ENCODE assay signal across 8 cellular contexts in the genomic region with DNA sequence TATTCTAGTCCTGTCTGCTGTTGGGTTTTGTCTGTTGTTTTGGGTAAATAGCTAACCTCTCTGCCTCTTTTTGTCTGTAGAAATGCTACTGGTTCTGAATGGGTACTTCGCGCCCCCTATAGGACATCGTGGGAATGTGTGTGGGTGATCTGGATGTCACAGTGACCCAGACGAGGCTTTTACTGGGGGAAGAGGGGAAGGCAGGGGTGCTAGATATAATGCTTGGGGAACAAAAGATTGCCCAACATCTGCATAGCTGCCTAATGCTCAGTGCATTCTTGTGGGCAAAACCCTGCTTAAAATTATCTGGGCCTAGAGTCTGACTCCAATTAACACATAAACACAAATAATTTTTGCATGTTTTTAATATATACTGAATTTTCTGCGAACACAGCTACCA. TPM values are rescaled to one million over a fixed set of nuclear protein-coding genes. Genes with fewer than 3 reads are reported as not detected.
DNase-seq lines count a peak whose midpoint lies in the region; ATAC-seq and TF ChIP-seq lines count a peak whose summit lies in the region.

No MANE protein-coding gene starts in this region.

- H3K27ac ChIP-seq in colonic mucosa (no peak overlapping the region), lung (ENCODE audit: low read depth in 1 of 2, low read length in 1 of 2) (no peak overlapping the region)

- in situ Hi-C loops in GM13977 (cut with MboI; ENCODE audit: low pct_unique_long_range_greater_than_20kb, low sequenced_read_pairs, unreplicated experiment): loop anchor here (25.0 kb wide), 2 partner anchors 98 to 373 kb away; no protein-coding TSS in a partner anchor

- H3K9ac ChIP-seq in colonic mucosa (ENCODE audit: low read depth in 2 of 2, low read length in 2 of 2): no peak overlapping the region

- H3K27me3 ChIP-seq in colonic mucosa: no peaks in the 10 kb centered on the region
- H3K27me3 ChIP-seq in lung (ENCODE audit: control insufficient read depth, insufficient read depth): no peaks in the 10 kb centered on the region

- H3K9me3 ChIP-seq in colonic mucosa (no peaks in the 10 kb centered on the region), lung (ENCODE audit: control insufficient read depth in 2 of 2, insufficient read depth in 1 of 2, low read length in 1 of 2) (no peaks in the 10 kb centered on the region)

- TF ChIP-seq CTCF in GM13977 (IDR thresholded peaks at IDR 0.05; ENCODE audit: extremely low read depth, insufficient read depth, missing control alignments) (peak; percentile 84), colonic mucosa (IDR thresholded peaks at IDR 0.05) (peak; percentile 75), lung (IDR thresholded peaks at IDR 0.05; ENCODE audit: control extremely low read depth, extremely low read depth) (peak; percentile 72)

- H3K4me1 ChIP-seq in colonic mucosa (peaks cover 7% of the 10 kb centered on the region), lung (ENCODE audit: control insufficient read depth in 2 of 2, insufficient read depth in 2 of 2, low read length in 2 of 2) (peaks cover 21 to 31% of the 10 kb centered on the region in 2 donors)

- peak; percentile 38 for ATAC-seq in HG03066 (IDR thresholded peaks at IDR 0.05; ENCODE audit: low read depth, unreplicated experiment)
- peak; percentile 54 for ATAC-seq in lung (ENCODE audit: insufficient read depth, low FRiP score)
- ATAC-seq in GM18861 (IDR thresholded peaks at IDR 0.05; ENCODE audit: unreplicated experiment): no peak

- 23 to 27% methylated on average over 5 of the region's 5 CpGs for WGBS in lung, 2 donors

- intact Hi-C loops in colonic mucosa (cut with DNase I): loop anchor here (2.0 kb wide), 1 partner anchor 125 kb away; no protein-coding TSS in a partner anchor

- H3K36me3 ChIP-seq in colonic mucosa: no peaks in the 10 kb centered on the region
- H3K36me3 ChIP-seq in lung (ENCODE audit: control insufficient read depth in 2 of 2, insufficient read depth in 2 of 2, low read length in 2 of 2): no peaks in the 10 kb centered on the region

- DNase-seq in GM13977 (ENCODE audit: low spot score) (peak; percentile 59), NCI-H446 treated with DMSO at 0.1 percent for 48 hours (lab: John Stamatoyannopoulos, UW) (peak; percentile 24), colonic mucosa (peak; percentile 76), lung (ENCODE audit: low spot score) (peak; percentile 67)
- peak; percentile 52 to 61 for DNase-seq in activated CD4-positive, alpha-beta T cell treated with anti-CD3 and anti-CD28 coated beads for 24 hours (ENCODE audit: low read depth in 2 of 2)
- peak; percentile 23 to 55 for DNase-seq in stimulated activated CD8-positive, alpha-beta memory T cell treated with anti-CD3 and anti-CD28 coated beads, Interleukin-2, amount 100 ng/mL, for 48 hours (ENCODE audit: low read depth in 2 of 2)

- H3K4me3 ChIP-seq in colonic mucosa: no peak overlapping the region
- no peak overlapping the region for H3K4me3 ChIP-seq in lung

RNA-seq across cellular contexts. Expression of gene BMAL1, which starts 57.7 kb away (rescaled TPM):
- total RNA-seq in colonic mucosa (10 to 100 TPM in 1 of 2 donors, 1 to 10 TPM in 1; 10.0 to 14.6 TPM), lung (10 to 100 TPM; 35.8 to 38.0 TPM)
- polyA plus RNA-seq in lung: 10 to 100 TPM; 13.4 to 16.6 TPM

Comparison
In these comparisons a context has a peak if more than half of its experiments do, and no peak if none do; other contexts are left out.
1. DNase-seq: peak in every context shown above with its lines; median percentile 76 in colonic mucosa; 67 in lung; 59 in GM13977; 56 in activated CD4-positive, alpha-beta T cell treated with anti-CD3 and anti-CD28 coated beads for 24 hours; 39 in stimulated activated CD8-positive, alpha-beta memory T cell treated with anti-CD3 and anti-CD28 coated beads, Interleukin-2, amount 100 ng/mL, for 48 hours; 24 in NCI-H446 treated with DMSO at 0.1 percent for 48 hours.